ENCODE assay signal across 1 cellular context in the genomic region with DNA sequence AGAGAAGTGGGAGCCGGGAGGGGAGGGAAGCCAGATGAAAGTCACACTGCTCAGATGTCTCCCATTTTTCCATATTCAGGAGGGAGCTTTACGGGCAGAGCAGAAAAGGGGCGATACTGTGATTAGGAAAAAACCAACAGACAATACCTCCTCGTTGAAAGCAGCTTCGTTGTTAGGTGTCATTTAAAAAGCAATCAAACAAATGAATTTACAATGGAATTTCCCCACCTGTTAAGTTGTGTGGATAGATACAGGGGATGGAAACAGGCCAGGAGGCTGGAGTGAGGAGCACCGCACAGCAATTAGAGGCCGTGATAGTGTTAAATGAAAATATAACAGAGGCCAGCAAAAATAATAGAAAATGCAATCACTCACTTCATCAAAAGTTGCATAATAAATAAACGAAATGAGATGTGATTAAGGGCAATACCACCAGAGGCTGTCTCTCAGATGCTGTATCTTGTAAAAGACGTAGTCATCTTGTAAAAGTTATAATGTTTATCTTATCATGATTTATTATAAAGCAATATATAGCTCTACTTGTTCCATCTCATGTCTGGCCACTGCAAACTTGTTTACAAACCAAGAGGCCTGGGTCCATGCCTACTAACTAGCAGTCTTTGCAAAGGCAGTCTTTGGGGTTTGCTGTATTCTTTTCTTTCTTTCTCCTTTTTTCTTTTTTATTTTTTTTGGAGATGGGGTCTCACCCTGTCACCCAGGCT.
TF ChIP-seq lines count a peak whose summit lies in the region.

No MANE protein-coding gene starts in this region.

TF ChIP-seq in GM23338, 12 proteins besides CTCF, POLR2A, EP300 and RAD21 (continued from another document):
- TF ChIP-seq, protein P1, sequence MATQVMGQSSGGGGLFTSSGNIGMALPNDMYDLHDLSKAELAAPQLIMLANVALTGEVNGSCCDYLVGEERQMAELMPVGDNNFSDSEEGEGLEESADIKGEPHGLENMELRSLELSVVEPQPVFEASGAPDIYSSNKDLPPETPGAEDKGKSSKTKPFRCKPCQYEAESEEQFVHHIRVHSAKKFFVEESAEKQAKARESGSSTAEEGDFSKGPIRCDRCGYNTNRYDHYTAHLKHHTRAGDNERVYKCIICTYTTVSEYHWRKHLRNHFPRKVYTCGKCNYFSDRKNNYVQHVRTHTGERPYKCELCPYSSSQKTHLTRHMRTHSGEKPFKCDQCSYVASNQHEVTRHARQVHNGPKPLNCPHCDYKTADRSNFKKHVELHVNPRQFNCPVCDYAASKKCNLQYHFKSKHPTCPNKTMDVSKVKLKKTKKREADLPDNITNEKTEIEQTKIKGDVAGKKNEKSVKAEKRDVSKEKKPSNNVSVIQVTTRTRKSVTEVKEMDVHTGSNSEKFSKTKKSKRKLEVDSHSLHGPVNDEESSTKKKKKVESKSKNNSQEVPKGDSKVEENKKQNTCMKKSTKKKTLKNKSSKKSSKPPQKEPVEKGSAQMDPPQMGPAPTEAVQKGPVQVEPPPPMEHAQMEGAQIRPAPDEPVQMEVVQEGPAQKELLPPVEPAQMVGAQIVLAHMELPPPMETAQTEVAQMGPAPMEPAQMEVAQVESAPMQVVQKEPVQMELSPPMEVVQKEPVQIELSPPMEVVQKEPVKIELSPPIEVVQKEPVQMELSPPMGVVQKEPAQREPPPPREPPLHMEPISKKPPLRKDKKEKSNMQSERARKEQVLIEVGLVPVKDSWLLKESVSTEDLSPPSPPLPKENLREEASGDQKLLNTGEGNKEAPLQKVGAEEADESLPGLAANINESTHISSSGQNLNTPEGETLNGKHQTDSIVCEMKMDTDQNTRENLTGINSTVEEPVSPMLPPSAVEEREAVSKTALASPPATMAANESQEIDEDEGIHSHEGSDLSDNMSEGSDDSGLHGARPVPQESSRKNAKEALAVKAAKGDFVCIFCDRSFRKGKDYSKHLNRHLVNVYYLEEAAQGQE (IDR thresholded peaks at IDR 0.05; ENCODE audit: unreplicated experiment) = no peak
- TF ChIP-seq, protein P2, sequence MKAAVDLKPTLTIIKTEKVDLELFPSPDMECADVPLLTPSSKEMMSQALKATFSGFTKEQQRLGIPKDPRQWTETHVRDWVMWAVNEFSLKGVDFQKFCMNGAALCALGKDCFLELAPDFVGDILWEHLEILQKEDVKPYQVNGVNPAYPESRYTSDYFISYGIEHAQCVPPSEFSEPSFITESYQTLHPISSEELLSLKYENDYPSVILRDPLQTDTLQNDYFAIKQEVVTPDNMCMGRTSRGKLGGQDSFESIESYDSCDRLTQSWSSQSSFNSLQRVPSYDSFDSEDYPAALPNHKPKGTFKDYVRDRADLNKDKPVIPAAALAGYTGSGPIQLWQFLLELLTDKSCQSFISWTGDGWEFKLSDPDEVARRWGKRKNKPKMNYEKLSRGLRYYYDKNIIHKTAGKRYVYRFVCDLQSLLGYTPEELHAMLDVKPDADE (IDR thresholded peaks at IDR 0.05) = no peak
- TF ChIP-seq, protein P3, sequence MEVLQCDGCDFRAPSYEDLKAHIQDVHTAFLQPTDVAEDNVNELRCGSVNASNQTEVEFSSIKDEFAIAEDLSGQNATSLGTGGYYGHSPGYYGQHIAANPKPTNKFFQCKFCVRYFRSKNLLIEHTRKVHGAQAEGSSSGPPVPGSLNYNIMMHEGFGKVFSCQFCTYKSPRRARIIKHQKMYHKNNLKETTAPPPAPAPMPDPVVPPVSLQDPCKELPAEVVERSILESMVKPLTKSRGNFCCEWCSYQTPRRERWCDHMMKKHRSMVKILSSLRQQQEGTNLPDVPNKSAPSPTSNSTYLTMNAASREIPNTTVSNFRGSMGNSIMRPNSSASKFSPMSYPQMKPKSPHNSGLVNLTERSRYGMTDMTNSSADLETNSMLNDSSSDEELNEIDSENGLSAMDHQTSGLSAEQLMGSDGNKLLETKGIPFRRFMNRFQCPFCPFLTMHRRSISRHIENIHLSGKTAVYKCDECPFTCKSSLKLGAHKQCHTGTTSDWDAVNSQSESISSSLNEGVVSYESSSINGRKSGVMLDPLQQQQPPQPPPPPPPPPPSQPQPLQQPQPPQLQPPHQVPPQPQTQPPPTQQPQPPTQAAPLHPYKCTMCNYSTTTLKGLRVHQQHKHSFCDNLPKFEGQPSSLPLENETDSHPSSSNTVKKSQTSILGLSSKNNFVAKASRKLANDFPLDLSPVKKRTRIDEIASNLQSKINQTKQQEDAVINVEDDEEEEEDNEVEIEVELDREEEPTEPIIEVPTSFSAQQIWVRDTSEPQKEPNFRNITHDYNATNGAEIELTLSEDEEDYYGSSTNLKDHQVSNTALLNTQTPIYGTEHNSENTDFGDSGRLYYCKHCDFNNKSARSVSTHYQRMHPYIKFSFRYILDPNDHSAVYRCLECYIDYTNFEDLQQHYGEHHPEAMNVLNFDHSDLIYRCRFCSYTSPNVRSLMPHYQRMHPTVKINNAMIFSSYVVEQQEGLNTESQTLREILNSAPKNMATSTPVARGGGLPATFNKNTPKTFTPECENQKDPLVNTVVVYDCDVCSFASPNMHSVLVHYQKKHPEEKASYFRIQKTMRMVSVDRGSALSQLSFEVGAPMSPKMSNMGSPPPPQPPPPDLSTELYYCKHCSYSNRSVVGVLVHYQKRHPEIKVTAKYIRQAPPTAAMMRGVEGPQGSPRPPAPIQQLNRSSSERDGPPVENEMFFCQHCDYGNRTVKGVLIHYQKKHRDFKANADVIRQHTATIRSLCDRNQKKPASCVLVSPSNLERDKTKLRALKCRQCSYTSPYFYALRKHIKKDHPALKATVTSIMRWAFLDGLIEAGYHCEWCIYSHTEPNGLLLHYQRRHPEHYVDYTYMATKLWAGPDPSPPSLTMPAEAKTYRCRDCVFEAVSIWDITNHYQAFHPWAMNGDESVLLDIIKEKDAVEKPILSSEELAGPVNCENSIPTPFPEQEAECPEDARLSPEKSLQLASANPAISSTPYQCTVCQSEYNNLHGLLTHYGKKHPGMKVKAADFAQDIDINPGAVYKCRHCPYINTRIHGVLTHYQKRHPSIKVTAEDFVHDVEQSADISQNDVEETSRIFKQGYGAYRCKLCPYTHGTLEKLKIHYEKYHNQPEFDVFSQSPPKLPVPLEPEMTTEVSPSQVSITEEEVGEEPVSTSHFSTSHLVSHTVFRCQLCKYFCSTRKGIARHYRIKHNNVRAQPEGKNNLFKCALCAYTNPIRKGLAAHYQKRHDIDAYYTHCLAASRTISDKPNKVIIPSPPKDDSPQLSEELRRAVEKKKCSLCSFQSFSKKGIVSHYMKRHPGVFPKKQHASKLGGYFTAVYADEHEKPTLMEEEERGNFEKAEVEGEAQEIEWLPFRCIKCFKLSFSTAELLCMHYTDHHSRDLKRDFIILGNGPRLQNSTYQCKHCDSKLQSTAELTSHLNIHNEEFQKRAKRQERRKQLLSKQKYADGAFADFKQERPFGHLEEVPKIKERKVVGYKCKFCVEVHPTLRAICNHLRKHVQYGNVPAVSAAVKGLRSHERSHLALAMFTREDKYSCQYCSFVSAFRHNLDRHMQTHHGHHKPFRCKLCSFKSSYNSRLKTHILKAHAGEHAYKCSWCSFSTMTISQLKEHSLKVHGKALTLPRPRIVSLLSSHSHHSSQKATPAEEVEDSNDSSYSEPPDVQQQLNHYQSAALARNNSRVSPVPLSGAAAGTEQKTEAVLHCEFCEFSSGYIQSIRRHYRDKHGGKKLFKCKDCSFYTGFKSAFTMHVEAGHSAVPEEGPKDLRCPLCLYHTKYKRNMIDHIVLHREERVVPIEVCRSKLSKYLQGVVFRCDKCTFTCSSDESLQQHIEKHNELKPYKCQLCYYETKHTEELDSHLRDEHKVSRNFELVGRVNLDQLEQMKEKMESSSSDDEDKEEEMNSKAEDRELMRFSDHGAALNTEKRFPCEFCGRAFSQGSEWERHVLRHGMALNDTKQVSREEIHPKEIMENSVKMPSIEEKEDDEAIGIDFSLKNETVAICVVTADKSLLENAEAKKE (CRISPR knock-in tag; IDR thresholded peaks at IDR 0.05) = no peak
